Comparison of ENCODE assay signal across 4 cellular contexts in the genomic region with DNA sequence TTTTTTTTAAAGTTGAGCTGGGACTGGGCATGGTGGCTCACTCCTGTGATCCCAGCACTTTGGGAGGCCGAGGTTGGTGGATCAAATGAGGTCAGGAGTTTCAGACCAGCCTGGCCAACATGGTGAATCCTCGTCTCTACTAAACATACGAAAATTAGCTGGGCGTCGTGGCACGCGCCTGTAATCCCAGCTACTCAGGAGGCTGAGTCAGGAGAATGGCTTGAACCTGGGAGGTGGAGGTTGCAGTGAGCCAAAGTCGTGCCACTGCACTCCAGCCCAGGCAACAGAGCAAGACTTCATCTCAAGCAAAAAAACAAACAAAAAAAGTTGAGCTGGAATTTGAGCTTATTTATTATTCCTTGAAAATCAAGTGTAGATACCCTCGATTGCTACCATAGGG. TPM values are rescaled to one million over a fixed set of nuclear protein-coding genes. Genes with fewer than 3 reads are reported as not detected.
"Had no signal": no experiment of that assay in that cellular context is flagged by ENCODE, and none has a peak within 500 bp of the region (broad histone marks: within the 10 kb centered on the region; RNA-seq: fewer than 3 reads in every experiment).

No MANE protein-coding gene starts in this region.

RNA-seq across cellular contexts. Expression of a gene that starts 21.5 kb away (rescaled TPM):
- total RNA-seq: cerebellum, endodermal cell had no signal
- polyA plus RNA-seq: immature natural killer cell; naive thymus-derived CD4-positive, alpha-beta T cell had no signal
